Comparison of ENCODE assay signal across 1 cellular context in the genomic region with DNA sequence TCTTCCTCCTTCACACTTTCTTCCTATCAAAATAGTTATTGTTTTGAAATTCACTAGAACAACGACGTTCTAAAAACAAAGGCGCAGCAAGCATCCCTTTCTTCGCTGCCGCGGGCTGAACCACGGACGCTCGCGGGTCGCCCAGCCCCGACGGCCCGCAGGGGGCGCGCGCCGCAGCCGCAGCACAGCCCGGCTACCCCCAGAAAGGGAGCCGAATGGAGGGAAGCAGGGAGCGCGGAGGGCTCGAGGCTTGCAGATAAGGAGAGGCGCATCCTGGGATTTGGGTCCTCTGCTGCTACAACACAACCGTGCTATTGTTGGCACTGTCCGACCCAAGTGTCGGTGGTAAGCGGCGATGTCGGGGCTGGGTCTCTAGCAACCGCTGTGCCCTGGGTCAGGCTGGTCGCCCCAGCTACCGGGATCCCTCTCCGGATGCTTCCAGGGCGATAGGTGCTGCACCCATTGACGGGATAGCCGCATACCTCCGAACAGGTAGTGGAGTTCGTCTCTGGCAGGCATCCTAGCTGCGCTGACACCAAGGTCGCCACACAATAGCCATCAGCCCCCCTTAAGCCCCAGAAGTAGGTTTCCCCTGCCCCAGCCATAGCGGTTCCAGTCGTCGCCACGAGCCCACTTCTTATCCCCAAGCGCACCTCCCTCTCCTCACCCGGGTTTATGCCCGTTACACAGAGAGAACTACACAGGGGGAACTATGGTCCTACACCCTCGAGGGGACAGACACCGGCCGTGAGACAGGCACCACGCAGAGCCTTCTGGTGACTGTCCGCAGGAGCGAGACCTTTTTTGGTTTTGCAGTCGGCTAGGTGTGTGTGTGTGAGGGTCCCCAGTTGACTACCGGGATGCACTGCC.
TF ChIP-seq lines count a peak whose summit lies in the region.

No MANE protein-coding gene starts in this region.

TF ChIP-seq in HCT116, 20 proteins besides CTCF, POLR2A, EP300 and RAD21 (continued from another document):
- TF ChIP-seq POLR2AphosphoS5 (IDR thresholded peaks at IDR 0.05; ENCODE audit: low read depth, low read length) (no peak), ZNF274 (IDR thresholded peaks at IDR 0.05; ENCODE audit: low read depth, low read length) (no peak), FOSL1 (IDR thresholded peaks at IDR 0.05; ENCODE audit: low read depth) (no peak), CEBPB (IDR thresholded peaks at IDR 0.05; ENCODE audit: low read depth) (no peak), SIN3A (IDR thresholded peaks at IDR 0.05; ENCODE audit: low read depth) (no peak)
- TF ChIP-seq, protein P1, sequence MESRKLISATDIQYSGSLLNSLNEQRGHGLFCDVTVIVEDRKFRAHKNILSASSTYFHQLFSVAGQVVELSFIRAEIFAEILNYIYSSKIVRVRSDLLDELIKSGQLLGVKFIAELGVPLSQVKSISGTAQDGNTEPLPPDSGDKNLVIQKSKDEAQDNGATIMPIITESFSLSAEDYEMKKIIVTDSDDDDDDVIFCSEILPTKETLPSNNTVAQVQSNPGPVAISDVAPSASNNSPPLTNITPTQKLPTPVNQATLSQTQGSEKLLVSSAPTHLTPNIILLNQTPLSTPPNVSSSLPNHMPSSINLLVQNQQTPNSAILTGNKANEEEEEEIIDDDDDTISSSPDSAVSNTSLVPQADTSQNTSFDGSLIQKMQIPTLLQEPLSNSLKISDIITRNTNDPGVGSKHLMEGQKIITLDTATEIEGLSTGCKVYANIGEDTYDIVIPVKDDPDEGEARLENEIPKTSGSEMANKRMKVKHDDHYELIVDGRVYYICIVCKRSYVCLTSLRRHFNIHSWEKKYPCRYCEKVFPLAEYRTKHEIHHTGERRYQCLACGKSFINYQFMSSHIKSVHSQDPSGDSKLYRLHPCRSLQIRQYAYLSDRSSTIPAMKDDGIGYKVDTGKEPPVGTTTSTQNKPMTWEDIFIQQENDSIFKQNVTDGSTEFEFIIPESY (IDR thresholded peaks at IDR 0.05; ENCODE audit: extremely low read depth, insufficient replicate concordance, low read length), result no peak
- TF ChIP-seq, protein P2, sequence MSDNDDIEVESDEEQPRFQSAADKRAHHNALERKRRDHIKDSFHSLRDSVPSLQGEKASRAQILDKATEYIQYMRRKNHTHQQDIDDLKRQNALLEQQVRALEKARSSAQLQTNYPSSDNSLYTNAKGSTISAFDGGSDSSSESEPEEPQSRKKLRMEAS (IDR thresholded peaks at IDR 0.05), result no peak
